ENCODE assay signal across 3 cellular contexts in the genomic region with DNA sequence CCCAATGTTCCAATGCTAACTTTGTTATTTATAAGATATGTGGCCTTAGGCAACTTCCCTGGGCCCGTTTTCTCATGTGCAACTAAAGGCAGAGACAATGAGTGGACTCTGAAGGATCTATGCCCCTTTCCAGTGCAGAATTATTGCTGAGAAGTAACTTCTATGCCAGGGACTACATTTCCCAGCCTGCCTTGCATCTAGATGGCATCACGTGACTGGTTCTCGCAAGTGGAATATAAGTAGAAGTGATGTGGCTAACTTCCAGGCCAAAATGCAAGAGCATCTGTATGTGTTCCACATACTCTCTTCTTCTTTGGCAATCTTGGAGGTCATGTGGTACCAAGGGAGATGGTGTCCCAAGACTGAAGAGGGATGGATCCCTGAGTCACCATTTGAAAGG.
TF ChIP-seq lines count a peak whose summit lies in the region.

No MANE protein-coding gene starts in this region.

TF ChIP-seq in SK-N-SH, 30 proteins besides CTCF, POLR2A, EP300 and RAD21:
- TF ChIP-seq MXI1 (IDR thresholded peaks at IDR 0.05; ENCODE audit: low read depth, low read length) (no peak), USF1 (IDR thresholded peaks at IDR 0.05; ENCODE audit: borderline replicate concordance, low read depth) (peak; percentile 72; the same call in 1 of the 2 replicates)

TF ChIP-seq in SK-N-SH treated with all-trans-retinoic acid at 6 μM for 48 hours, 23 proteins besides CTCF, POLR2A, EP300 and RAD21:
- no peak for TF ChIP-seq ZNF70 (CRISPR knock-in tag; IDR thresholded peaks at IDR 0.05)
- no peak for TF ChIP-seq CSRNP3 (CRISPR knock-in tag; IDR thresholded peaks at IDR 0.05)
- TF ChIP-seq ZFP3 (CRISPR knock-in tag; IDR thresholded peaks at IDR 0.05) = no peak

TF ChIP-seq in GM12878, 131 proteins besides CTCF, POLR2A, EP300 and RAD21:
- no peak for TF ChIP-seq SUPT20H (IDR thresholded peaks at IDR 0.05; ENCODE audit: borderline replicate concordance, control insufficient read depth, low read depth, low read length)
- TF ChIP-seq PML (IDR thresholded peaks at IDR 0.05; ENCODE audit: low read length) = no peak
- TF ChIP-seq SIX5 (IDR thresholded peaks at IDR 0.05; ENCODE audit: low read depth, low read length, severe bottlenecking) = peak; percentile 47
- 0 out of 2 replicates have a peak, but pooled peaks have one; percentile 9 for TF ChIP-seq ATF3 (IDR thresholded peaks at IDR 0.05; ENCODE audit: borderline replicate concordance, extremely low read depth, low read depth, low read length)
- TF ChIP-seq USF1 (IDR thresholded peaks at IDR 0.05; ENCODE audit: borderline replicate concordance, extremely low read length, insufficient read depth, low read depth, low read length) = peak; percentile 46
- TF ChIP-seq TAF1 (IDR thresholded peaks at IDR 0.05; ENCODE audit: borderline replicate concordance, low read depth, low read length) = no peak
